ENCODE assay signal across 1 cellular context in genomic region chr7:149872419-149873073, GRCh38.
TF ChIP-seq lines count a peak whose summit lies in the region.

No MANE protein-coding gene starts in this region.

TF ChIP-seq in K562, 482 proteins besides CTCF, POLR2A, EP300 and RAD21 (continued from another document and continues in another):
- TF ChIP-seq ZNF740 (CRISPR knock-in tag; IDR thresholded peaks at IDR 0.05), result peak; percentile 54; the same call in 1 of the 2 replicates
- no peak for TF ChIP-seq ZNF740 (tag; IDR thresholded peaks at IDR 0.05)
- TF ChIP-seq ARID3A (IDR thresholded peaks at IDR 0.05; ENCODE audit: borderline replicate concordance, low read depth, low read length), result no peak
- TF ChIP-seq PML (IDR thresholded peaks at IDR 0.05; ENCODE audit: low read length), result peak; percentile 47; the same call in 1 of the 2 replicates
- peak; percentile 99 for TF ChIP-seq RBM25 (IDR thresholded peaks at IDR 0.05; ENCODE audit: low read depth, low read length, severe bottlenecking)
- TF ChIP-seq, protein P1, sequence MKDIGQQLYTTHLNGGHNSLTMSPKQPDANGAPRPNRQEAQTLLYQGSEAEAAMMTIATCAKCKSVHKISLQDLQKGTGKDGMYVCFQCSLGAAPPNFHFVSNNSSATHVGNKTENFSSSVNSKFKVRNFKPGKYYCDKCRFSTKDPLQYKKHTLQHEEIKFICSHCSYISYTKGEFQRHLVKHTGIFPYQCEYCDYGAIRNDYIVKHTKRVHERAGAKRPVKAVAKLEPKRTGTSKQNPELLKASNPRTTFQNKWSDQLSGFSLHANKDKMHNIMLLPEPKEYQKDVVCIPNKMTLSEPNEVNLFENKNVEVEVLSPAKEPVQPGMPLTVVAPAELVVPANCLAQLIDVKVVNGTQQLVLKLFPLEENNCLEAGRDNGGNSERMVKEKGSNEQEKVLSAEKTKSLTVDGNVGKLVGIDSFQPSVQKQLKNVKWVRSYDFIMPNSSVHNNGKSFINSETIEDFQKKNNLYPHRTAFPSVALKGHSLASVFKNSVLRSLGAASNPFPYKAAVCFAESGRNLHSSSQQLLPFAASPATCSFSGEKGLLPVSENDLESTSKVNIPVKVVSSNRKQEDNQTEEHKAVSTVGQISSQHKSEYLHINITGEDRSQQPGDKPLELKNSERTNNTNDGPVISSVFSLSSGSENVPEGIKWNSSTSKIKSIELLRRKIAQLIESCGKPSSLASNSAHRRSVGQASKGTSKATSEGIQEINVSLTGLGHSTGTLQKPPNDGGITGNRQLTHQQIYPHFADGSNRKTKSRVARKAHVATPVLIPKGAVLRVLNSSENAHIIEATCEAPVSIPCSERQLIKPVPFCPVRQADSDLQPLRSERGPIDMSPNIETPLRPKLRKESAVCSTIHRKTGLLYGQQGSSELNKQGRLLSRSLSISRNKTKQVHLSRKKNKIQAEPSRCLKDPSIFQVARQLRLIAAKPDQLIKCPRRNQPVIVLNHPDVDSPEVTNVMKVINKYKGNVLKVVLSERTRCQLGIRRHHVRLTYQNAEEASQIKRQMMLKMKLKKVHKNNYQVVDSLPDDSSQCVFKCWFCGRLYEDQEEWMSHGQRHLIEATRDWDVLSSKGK (CRISPR knock-in tag; IDR thresholded peaks at IDR 0.05), result no peak
- no peak for TF ChIP-seq FOXO4 (CRISPR knock-in tag; IDR thresholded peaks at IDR 0.05)
- no peak for TF ChIP-seq ETS2 (tag; IDR thresholded peaks at IDR 0.05; ENCODE audit: borderline replicate concordance, poor library complexity, severe bottlenecking)
- no peak for TF ChIP-seq POLR2H (tag; IDR thresholded peaks at IDR 0.05; ENCODE audit: low read depth)
- TF ChIP-seq ADNP (tag; IDR thresholded peaks at IDR 0.05), result peak; percentile 98
- TF ChIP-seq HOMEZ (CRISPR knock-in tag; IDR thresholded peaks at IDR 0.05), result no peak
- no peak for TF ChIP-seq RBM15 (IDR thresholded peaks at IDR 0.05; ENCODE audit: insufficient read depth, low read length)
- TF ChIP-seq CSDE1 (IDR thresholded peaks at IDR 0.05), result no peak
- TF ChIP-seq CAMTA2 (CRISPR knock-in tag; conservative IDR thresholded peaks at IDR 0.05), result no peak
- TF ChIP-seq HNRNPH1 (optimal IDR thresholded peaks at IDR 0.05; ENCODE audit: low read depth, low read length), result no peak
- no peak for TF ChIP-seq RBFOX2 (IDR thresholded peaks at IDR 0.05; ENCODE audit: low read depth, low read length)
- no peak for TF ChIP-seq STAT5B (CRISPR knock-in tag; IDR thresholded peaks at IDR 0.05)
- no peak; the same call in 1 of the 2 replicates for TF ChIP-seq ZKSCAN1 (IDR thresholded peaks at IDR 0.05; ENCODE audit: low read depth, low read length)
- no peak for TF ChIP-seq KHSRP (IDR thresholded peaks at IDR 0.05)
- no peak for TF ChIP-seq ZNF449 (CRISPR knock-in tag; IDR thresholded peaks at IDR 0.05)
- peak; percentile 88 for TF ChIP-seq BHLHE40 (IDR thresholded peaks at IDR 0.05; ENCODE audit: low read length)
- TF ChIP-seq, protein P2, sequence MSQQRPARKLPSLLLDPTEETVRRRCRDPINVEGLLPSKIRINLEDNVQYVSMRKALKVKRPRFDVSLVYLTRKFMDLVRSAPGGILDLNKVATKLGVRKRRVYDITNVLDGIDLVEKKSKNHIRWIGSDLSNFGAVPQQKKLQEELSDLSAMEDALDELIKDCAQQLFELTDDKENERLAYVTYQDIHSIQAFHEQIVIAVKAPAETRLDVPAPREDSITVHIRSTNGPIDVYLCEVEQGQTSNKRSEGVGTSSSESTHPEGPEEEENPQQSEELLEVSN (IDR thresholded peaks at IDR 0.05; ENCODE audit: borderline replicate concordance in 1 of 2, extremely low read depth in 1 of 2, insufficient read depth in 1 of 2, insufficient read length in 1 of 2, low read depth in 1 of 2, low read length in 1 of 2, poor library complexity in 1 of 2, severe bottlenecking in 1 of 2), result peak; percentile 73 to 88
- TF ChIP-seq, protein P3, sequence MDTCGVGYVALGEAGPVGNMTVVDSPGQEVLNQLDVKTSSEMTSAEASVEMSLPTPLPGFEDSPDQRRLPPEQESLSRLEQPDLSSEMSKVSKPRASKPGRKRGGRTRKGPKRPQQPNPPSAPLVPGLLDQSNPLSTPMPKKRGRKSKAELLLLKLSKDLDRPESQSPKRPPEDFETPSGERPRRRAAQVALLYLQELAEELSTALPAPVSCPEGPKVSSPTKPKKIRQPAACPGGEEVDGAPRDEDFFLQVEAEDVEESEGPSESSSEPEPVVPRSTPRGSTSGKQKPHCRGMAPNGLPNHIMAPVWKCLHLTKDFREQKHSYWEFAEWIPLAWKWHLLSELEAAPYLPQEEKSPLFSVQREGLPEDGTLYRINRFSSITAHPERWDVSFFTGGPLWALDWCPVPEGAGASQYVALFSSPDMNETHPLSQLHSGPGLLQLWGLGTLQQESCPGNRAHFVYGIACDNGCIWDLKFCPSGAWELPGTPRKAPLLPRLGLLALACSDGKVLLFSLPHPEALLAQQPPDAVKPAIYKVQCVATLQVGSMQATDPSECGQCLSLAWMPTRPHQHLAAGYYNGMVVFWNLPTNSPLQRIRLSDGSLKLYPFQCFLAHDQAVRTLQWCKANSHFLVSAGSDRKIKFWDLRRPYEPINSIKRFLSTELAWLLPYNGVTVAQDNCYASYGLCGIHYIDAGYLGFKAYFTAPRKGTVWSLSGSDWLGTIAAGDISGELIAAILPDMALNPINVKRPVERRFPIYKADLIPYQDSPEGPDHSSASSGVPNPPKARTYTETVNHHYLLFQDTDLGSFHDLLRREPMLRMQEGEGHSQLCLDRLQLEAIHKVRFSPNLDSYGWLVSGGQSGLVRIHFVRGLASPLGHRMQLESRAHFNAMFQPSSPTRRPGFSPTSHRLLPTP (IDR thresholded peaks at IDR 0.05; ENCODE audit: borderline replicate concordance, extremely low read depth, insufficient read length), result peak; percentile 91
- TF ChIP-seq SMAD3 (CRISPR knock-in tag; conservative IDR thresholded peaks at IDR 0.05), result no peak
- TF ChIP-seq ZEB2 (IDR thresholded peaks at IDR 0.05), result no peak
- TF ChIP-seq RFX1 (IDR thresholded peaks at IDR 0.05), result no peak; the same call in 1 of the 2 replicates
- peak; percentile 80 for TF ChIP-seq ZNF592 (IDR thresholded peaks at IDR 0.05)
- no peak for TF ChIP-seq ZNF77 (CRISPR knock-in tag; IDR thresholded peaks at IDR 0.05)
- TF ChIP-seq POLR3A (IDR thresholded peaks at IDR 0.05; ENCODE audit: borderline replicate concordance, extremely low read depth, insufficient read depth, insufficient read length), result no peak
- TF ChIP-seq ESRRB (CRISPR knock-in tag; IDR thresholded peaks at IDR 0.05; ENCODE audit: borderline replicate concordance), result no peak
- TF ChIP-seq GABPA (tag; conservative IDR thresholded peaks at IDR 0.05; ENCODE audit: low read depth), result no peak
- TF ChIP-seq, protein P4, sequence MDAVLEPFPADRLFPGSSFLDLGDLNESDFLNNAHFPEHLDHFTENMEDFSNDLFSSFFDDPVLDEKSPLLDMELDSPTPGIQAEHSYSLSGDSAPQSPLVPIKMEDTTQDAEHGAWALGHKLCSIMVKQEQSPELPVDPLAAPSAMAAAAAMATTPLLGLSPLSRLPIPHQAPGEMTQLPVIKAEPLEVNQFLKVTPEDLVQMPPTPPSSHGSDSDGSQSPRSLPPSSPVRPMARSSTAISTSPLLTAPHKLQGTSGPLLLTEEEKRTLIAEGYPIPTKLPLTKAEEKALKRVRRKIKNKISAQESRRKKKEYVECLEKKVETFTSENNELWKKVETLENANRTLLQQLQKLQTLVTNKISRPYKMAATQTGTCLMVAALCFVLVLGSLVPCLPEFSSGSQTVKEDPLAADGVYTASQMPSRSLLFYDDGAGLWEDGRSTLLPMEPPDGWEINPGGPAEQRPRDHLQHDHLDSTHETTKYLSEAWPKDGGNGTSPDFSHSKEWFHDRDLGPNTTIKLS (IDR thresholded peaks at IDR 0.05; ENCODE audit: borderline replicate concordance, low read depth), result no peak
- TF ChIP-seq, protein P5, sequence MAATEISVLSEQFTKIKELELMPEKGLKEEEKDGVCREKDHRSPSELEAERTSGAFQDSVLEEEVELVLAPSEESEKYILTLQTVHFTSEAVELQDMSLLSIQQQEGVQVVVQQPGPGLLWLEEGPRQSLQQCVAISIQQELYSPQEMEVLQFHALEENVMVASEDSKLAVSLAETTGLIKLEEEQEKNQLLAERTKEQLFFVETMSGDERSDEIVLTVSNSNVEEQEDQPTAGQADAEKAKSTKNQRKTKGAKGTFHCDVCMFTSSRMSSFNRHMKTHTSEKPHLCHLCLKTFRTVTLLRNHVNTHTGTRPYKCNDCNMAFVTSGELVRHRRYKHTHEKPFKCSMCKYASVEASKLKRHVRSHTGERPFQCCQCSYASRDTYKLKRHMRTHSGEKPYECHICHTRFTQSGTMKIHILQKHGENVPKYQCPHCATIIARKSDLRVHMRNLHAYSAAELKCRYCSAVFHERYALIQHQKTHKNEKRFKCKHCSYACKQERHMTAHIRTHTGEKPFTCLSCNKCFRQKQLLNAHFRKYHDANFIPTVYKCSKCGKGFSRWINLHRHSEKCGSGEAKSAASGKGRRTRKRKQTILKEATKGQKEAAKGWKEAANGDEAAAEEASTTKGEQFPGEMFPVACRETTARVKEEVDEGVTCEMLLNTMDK (IDR thresholded peaks at IDR 0.05; ENCODE audit: borderline replicate concordance, insufficient read depth, low read depth, low read length, poor library complexity, severe bottlenecking), result peak; percentile 16
- TF ChIP-seq TAF15 (IDR thresholded peaks at IDR 0.05; ENCODE audit: low read depth, low read length), result no peak
